In the genomic region with DNA sequence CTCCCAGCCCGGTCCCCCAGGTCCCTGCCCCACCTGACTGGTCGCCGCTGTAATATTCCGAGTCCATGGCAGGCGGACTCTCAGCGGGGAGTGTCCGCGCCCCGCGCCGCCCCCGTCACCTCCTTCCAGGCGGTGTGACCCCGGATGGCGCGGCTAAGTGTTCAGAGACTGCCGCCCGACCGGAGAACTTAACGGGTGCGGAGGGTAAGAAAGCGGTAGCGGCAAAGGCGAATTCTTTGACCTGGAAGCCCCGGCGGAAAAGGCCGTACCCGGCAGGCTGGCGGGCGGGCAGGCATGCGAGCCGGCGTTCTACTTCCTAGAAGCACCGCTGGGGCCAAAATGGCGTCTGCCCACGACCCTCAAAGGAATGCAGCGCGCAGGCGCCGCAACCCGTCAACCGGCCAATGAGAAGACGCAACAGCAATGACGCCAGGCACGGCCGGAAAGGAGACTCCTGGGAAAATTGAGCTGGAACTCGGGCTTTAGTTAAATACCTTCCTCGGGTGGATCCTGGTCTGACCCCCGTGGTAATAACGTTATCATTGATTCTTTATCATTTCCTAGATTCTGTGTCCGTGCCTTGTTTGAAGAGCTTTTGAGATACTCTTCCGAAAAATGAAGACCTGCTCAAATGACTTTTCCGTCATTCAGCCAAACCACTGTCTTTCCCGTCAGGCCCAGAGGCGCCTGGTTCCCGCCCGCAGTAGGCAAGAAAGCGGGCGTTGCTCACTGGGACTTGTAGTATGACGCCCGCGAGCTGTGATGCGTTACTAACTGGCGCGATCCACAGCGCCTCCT, we compare ENCODE assay signal across 8 cellular contexts. TPM values are rescaled to one million over a fixed set of nuclear protein-coding genes. Genes with fewer than 3 reads are reported as not detected.
DNase-seq lines count a peak whose midpoint lies in the region; ATAC-seq and TF ChIP-seq lines count a peak whose summit lies in the region.

Gene IWS1 (minus strand): TSS at position 348 of the 798 bp plus-strand sequence. CDS start 281 bp downstream, at position 67.

- no peaks in the 10 kb centered on the region for H3K27me3 Mint-ChIP-seq in IgD-negative memory B cell

- H3K9me3 Mint-ChIP-seq in IgD-negative memory B cell: peaks cover 0 to 2% (median 0%) of the 10 kb centered on the region in 3 donors

- H3K9me3 ChIP-seq in mononuclear cell (ENCODE audit: low read depth, low read length): no peaks in the 10 kb centered on the region

- peak; percentile 88 for ATAC-seq in GM21529 (IDR thresholded peaks at IDR 0.05; ENCODE audit: unreplicated experiment)

- H3K4me3 ChIP-seq in epithelial cell of esophagus (ENCODE audit: low read length) (peak within 1 kb of the TSS; percentile 92), mononuclear cell (ENCODE audit: low read length) (peak within 1 kb of the TSS; percentile 81)

- peaks cover 28% of the 10 kb centered on the region for H3K4me1 ChIP-seq in mononuclear cell (ENCODE audit: insufficient read depth, low read length)

- H3K36me3 Mint-ChIP-seq in IgD-negative memory B cell: peaks cover 3% of the 10 kb centered on the region

- DNase-seq in DMS114 treated with DMSO at 0.1 percent for 48 hours (lab: John Stamatoyannopoulos, UW; ENCODE audit: unreplicated experiment) (peak; percentile 91), OCI-M2 (lab: John Stamatoyannopoulos, UW; ENCODE audit: unreplicated experiment) (peak; percentile 93), activated T-cell treated with anti-CD3 and anti-CD28 coated beads for 4 hours (peak; percentile 83), epithelial cell of esophagus (ENCODE audit: low read depth) (peak; percentile 98)
- DNase-seq in stimulated activated CD8-positive, alpha-beta memory T cell treated with anti-CD3 and anti-CD28 coated beads, Interleukin-4, amount 100 ng/mL, for 1 hour (ENCODE audit: low read depth in 2 of 2, low spot score in 1 of 2): peak; percentile 81 to 86

- peak within 1 kb of the TSS; percentile 99 to 100 (median 100) for H3K27ac Mint-ChIP-seq in IgD-negative memory B cell

- peak; percentile 25 for TF ChIP-seq CTCF in epithelial cell of esophagus (IDR thresholded peaks at IDR 0.05; ENCODE audit: insufficient read depth, low read depth, low read length, missing control alignments)

- H3K27me3 ChIP-seq in mononuclear cell (ENCODE audit: insufficient read depth, low read length): no peaks in the 10 kb centered on the region

- peak within 1 kb of the TSS; percentile 96 to 100 (median 98) for H3K4me3 Mint-ChIP-seq in IgD-negative memory B cell

- H3K4me1 Mint-ChIP-seq in IgD-negative memory B cell: peaks cover 23 to 26% (median 25%) of the 10 kb centered on the region in 3 donors

RNA-seq across cellular contexts. Expression of gene IWS1, which starts in this region (rescaled TPM):
- polyA plus RNA-seq in IgD-negative memory B cell: 30.0 TPM
- total RNA-seq in mononuclear cell: 30.9 TPM

Comparison
In these comparisons a context has a peak if more than half of its experiments do, and no peak if none do; other contexts are left out.
1. Peak in every context shown above with its lines: DNase-seq, ATAC-seq and H3K4me3 ChIP-seq.